ENCODE assay signal across 8 cellular contexts in the genomic region with DNA sequence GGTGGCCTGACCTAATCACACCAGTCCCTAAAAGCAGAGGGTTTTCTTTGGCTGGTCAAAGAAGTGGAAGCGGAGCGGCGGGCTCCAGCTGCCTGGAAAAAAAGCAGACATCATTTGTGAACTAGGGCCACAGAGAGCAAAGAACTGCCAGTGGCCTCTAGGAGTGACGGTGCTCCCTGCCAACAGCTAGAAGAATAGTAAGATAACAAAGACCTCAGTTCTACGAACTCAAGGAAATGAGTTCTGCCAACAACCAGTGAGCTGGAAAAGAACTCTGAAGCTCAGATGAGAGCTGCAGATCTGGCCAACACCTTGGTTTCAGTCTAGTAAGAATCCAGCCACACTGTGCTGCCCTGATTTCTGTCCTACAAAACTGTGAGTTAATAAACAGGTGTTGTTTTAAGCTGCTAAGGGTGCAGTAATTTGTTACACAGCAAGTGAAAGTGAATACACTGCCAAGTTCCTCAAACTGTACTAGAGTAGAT.
DNase-seq lines count a peak whose midpoint lies in the region; ATAC-seq, FAIRE-seq and TF ChIP-seq lines count a peak whose summit lies in the region.

No MANE protein-coding gene starts in this region.

- H3K4me3 ChIP-seq in GM06990 (replicated peaks; ENCODE audit: low read depth, low read length) (no peak overlapping the region), psoas muscle (no peak overlapping the region)

- intact Hi-C loops in psoas muscle (cut with DNase I), result no loop called here

- H3K27me3 ChIP-seq in GM06990 (replicated peaks; ENCODE audit: control insufficient read depth, insufficient read depth, low read length) (no peaks in the 10 kb centered on the region), psoas muscle (ENCODE audit: insufficient read depth in 3 of 3, low read length in 2 of 3) (no peaks in the 10 kb centered on the region)

- ATAC-seq in GM21360 (IDR thresholded peaks at IDR 0.05; ENCODE audit: unreplicated experiment) (peak; percentile 79), HG03571 (IDR thresholded peaks at IDR 0.05; ENCODE audit: unreplicated experiment) (peak; percentile 91), psoas muscle (peak; percentile 36 to 66 (median 49))
- peak; percentile 71 for ATAC-seq in effector memory CD8-positive, alpha-beta T cell (replicated peaks)

- H3K36me3 ChIP-seq in GM06990 (ENCODE audit: control insufficient read depth, insufficient read depth, low read length) (no peaks in the 10 kb centered on the region), psoas muscle (ENCODE audit: insufficient read depth in 1 of 2, low read depth in 1 of 2) (no peaks in the 10 kb centered on the region)

- peak overlapping the region in 1 of 2 donors; percentile 6 for H3K4me3 Mint-ChIP-seq in effector memory CD8-positive, alpha-beta T cell

- no peaks in the 10 kb centered on the region for H3K27me3 Mint-ChIP-seq in effector memory CD8-positive, alpha-beta T cell

- WGBS in psoas muscle, 3 donors, result 20 to 43% (median 35%) methylated on average over 5 of the region's 5 CpGs

- peaks cover 52 to 85% of the 10 kb centered on the region in 2 donors for H3K4me1 Mint-ChIP-seq in effector memory CD8-positive, alpha-beta T cell (ENCODE audit: low read depth in 2 of 2)

- TF ChIP-seq CTCF in GM06990 (IDR thresholded peaks at IDR 0.05; ENCODE audit: insufficient read depth, low read length, poor library complexity, severe bottlenecking) (no peak), psoas muscle (IDR thresholded peaks at IDR 0.05) (no peak)

- H3K27ac ChIP-seq in psoas muscle, result peak overlapping the region; percentile 24

- H3K9me3 ChIP-seq in psoas muscle, result no peaks in the 10 kb centered on the region

- no peak for FAIRE-seq in HTR-8/SVneo (lab: Jason Lieb, UNC)

- DNase-seq in GM06990 (ENCODE audit: extremely low read depth, insufficient read length) (peak; percentile 45), psoas muscle (no peak), NCI-H526 treated with DMSO at 0.1 percent for 48 hours (lab: John Stamatoyannopoulos, UW) (no peak), HTR-8/SVneo (ENCODE audit: insufficient read length, low spot score) (no peak), inferior parietal cortex (ENCODE audit: extremely low spot score) (no peak)
- DNase-seq in effector memory CD8-positive, alpha-beta T cell, result no peak

- peaks cover 10% of the 10 kb centered on the region for H3K4me1 ChIP-seq in psoas muscle

- H3K27ac Mint-ChIP-seq in effector memory CD8-positive, alpha-beta T cell, result peak overlapping the region; percentile 10 to 88

- no peaks in the 10 kb centered on the region for H3K9me3 Mint-ChIP-seq in effector memory CD8-positive, alpha-beta T cell

- no peaks in the 10 kb centered on the region for H3K36me3 Mint-ChIP-seq in effector memory CD8-positive, alpha-beta T cell (ENCODE audit: insufficient read depth)
